In the genomic region with DNA sequence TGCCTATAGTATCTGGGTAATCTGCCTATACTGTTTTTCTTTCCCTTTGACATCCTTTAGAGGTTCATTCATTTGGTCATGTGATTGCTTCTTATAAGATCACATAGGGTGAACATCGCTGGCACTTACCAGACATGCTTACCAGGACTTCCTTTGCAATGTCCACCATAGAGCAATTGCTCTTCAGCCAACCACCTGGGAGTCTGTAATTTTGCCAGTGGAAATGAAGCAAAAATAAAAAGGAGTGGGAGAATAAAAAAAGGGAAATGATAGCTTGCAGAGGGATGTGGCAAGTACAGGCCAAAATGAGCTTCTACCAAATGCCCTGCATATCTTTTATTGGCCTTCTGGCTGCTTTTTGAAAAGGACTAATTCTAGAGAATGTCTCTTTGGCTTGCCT, we compare ENCODE assay signal across 17 cellular contexts.
A peak's percentile ranks its signal among the peaks of the same experiment; 100 is the strongest.
DNase-seq lines count a peak whose midpoint lies in the region; ATAC-seq and TF ChIP-seq lines count a peak whose summit lies in the region.
"Had no signal": no experiment of that assay in that cellular context is flagged by ENCODE, and none has a peak within 500 bp of the region (broad histone marks: within the 10 kb centered on the region; RNA-seq: fewer than 3 reads in every experiment).

No MANE protein-coding gene starts in this region.

- H3K27ac ChIP-seq in H9 (ENCODE audit: insufficient read length, low read depth, low read length) = no peak overlapping the region
- H3K27ac ChIP-seq in mesendoderm (ENCODE audit: low read depth, low read length) = no peak overlapping the region
- H3K27ac ChIP-seq: C4-2B had no signal

- H3K4ac ChIP-seq in H9 (ENCODE audit: low read depth, low read length) (no peak overlapping the region), mesendoderm (ENCODE audit: low read depth, low read length) (no peak overlapping the region)

- TF ChIP-seq CTCF in H9 (conservative IDR thresholded peaks at IDR 0.05) (no peak), brain (conservative IDR thresholded peaks at IDR 0.05) (no peak)

- no peaks in the 10 kb centered on the region for H3K79me2 ChIP-seq in H9 (ENCODE audit: insufficient read depth, low read length)
- H3K79me2 ChIP-seq in mesendoderm (ENCODE audit: control insufficient read depth, insufficient read depth, low read length) = no peaks in the 10 kb centered on the region

- H3K18ac ChIP-seq in H9 (ENCODE audit: insufficient read length, low read depth, low read length) (no peak overlapping the region), mesendoderm (ENCODE audit: low read length) (no peak overlapping the region)

- H4K5ac ChIP-seq in H9 (ENCODE audit: insufficient read length, low read depth, low read length) (no peak overlapping the region), mesendoderm (ENCODE audit: low read length) (no peak overlapping the region)

- H3K27me3 Mint-ChIP-seq in H9 (ENCODE audit: low read depth) (no peaks in the 10 kb centered on the region), brain (peaks cover 4% of the 10 kb centered on the region)
- H3K27me3 Mint-ChIP-seq: CD4-positive, alpha-beta T cell; IgD-negative memory B cell had no signal

- H3K23me2 ChIP-seq in H9 (ENCODE audit: insufficient read length, low read depth, low read length, poor library complexity, severe bottlenecking) = no peaks in the 10 kb centered on the region

- no peak overlapping the region for H2AFZ ChIP-seq in H9 (ENCODE audit: low read length)

- H3K9ac ChIP-seq in H9 (ENCODE audit: extremely low read depth, insufficient read length, low read length) (no peak overlapping the region), mesendoderm (ENCODE audit: low read length) (no peak overlapping the region)

- peak overlapping the region; percentile 17 for H3T11ph ChIP-seq in H9 (ENCODE audit: low read length)

- no peak overlapping the region for H2BK20ac ChIP-seq in H9 (ENCODE audit: low read depth, low read length, poor library complexity, severe bottlenecking)

- ATAC-seq in HG03025 (IDR thresholded peaks at IDR 0.05; ENCODE audit: low FRiP score, unreplicated experiment) (no peak), GM18517 (IDR thresholded peaks at IDR 0.05; ENCODE audit: unreplicated experiment) (no peak), GM21619 (IDR thresholded peaks at IDR 0.05; ENCODE audit: unreplicated experiment) (no peak)
- ATAC-seq: HepG2 had no signal

- no peaks in the 10 kb centered on the region for H3K27me3 ChIP-seq in H9 (ENCODE audit: insufficient read depth, low read length)
- no peaks in the 10 kb centered on the region for H3K27me3 ChIP-seq in mesendoderm (ENCODE audit: insufficient read depth, low read length, poor library complexity)

- no peaks in the 10 kb centered on the region for H3K36me3 ChIP-seq in mesendoderm (ENCODE audit: control insufficient read depth, insufficient read depth, low read length)

- no peak overlapping the region for H3K27ac Mint-ChIP-seq in H9
- peak overlapping the region in 4 of 5 experiments; percentile 14 to 74 (median 46) for H3K27ac Mint-ChIP-seq in brain
- H3K27ac Mint-ChIP-seq: CD4-positive, alpha-beta T cell; IgD-negative memory B cell had no signal

- H3K36me3 Mint-ChIP-seq in H9 (ENCODE audit: insufficient read depth in 1 of 3, low read depth in 3 of 3) (no peaks in the 10 kb centered on the region), brain (no peaks in the 10 kb centered on the region)
- H3K36me3 Mint-ChIP-seq: IgD-negative memory B cell had no signal

- H3K56ac ChIP-seq in H9 (ENCODE audit: insufficient read length, low read depth, low read length) = no peak overlapping the region
- H3K56ac ChIP-seq in mesendoderm (ENCODE audit: low read length) = no peak overlapping the region

- H3K79me1 ChIP-seq in H9 (ENCODE audit: insufficient read depth, low read depth, low read length, poor library complexity, severe bottlenecking) = no peaks in the 10 kb centered on the region
- H3K79me1 ChIP-seq in mesendoderm (ENCODE audit: low read length) = no peaks in the 10 kb centered on the region

- H3K23ac ChIP-seq in H9 (ENCODE audit: insufficient read length, low read depth, low read length) (no peak overlapping the region), mesendoderm (ENCODE audit: low read length) (no peak overlapping the region)

- WGBS in H9 (ENCODE audit: extremely low coverage, insufficient read length, low lambda C conversion rate) = no CpG with 5 or more reads among the region's 1 CpG
- WGBS in mesendoderm (ENCODE audit: extremely low coverage, insufficient coverage, low lambda C conversion rate) = no CpG with 5 or more reads among the region's 1 CpG

- no peak overlapping the region for H2BK120ac ChIP-seq in H9 (ENCODE audit: low read depth, low read length, poor library complexity, severe bottlenecking)
- H2BK120ac ChIP-seq in mesendoderm (ENCODE audit: low read depth, low read length) = no peak overlapping the region

- H3K4me1 ChIP-seq in H9 (ENCODE audit: insufficient read depth, low read length) (no peaks in the 10 kb centered on the region), mesendoderm (ENCODE audit: control insufficient read depth, low read depth, low read length) (no peaks in the 10 kb centered on the region)

- no peak overlapping the region for H3K4me3 Mint-ChIP-seq in H9
- peak overlapping the region in 1 of 5 experiments; percentile 41 for H3K4me3 Mint-ChIP-seq in brain
- H3K4me3 Mint-ChIP-seq: CD4-positive, alpha-beta T cell; IgD-negative memory B cell had no signal

- H3K9me3 ChIP-seq in H9 (ENCODE audit: control insufficient read depth, low read depth, low read length) = no peaks in the 10 kb centered on the region

- H2AK5ac ChIP-seq in H9 (ENCODE audit: insufficient read length, low read length) = no peak overlapping the region
- no peak overlapping the region for H2AK5ac ChIP-seq in mesendoderm (ENCODE audit: low read length)

- no peak overlapping the region for H3K4me2 ChIP-seq in H9 (ENCODE audit: insufficient read depth, insufficient read length, low read length)
- no peak overlapping the region for H3K4me2 ChIP-seq in mesendoderm (ENCODE audit: low read length)

- H4K91ac ChIP-seq in H9 (ENCODE audit: insufficient read length, low read depth, low read length) = no peak overlapping the region

- H3K14ac ChIP-seq in H9 (ENCODE audit: insufficient read depth, low read length) = no peak overlapping the region

- DNase-seq in H9 (no peak), mesendoderm (no peak), NCI-H82 treated with DMSO at 0.1 percent for 48 hours (lab: John Stamatoyannopoulos, UW; ENCODE audit: unreplicated experiment) (no peak)
- DNase-seq: AML-193; CD4-positive, alpha-beta T cell; DMS153; DMS79; GF-D8; HCEC 1CT; KG1 had no signal

- H2BK15ac ChIP-seq in H9 (ENCODE audit: low read depth, low read length) (no peak overlapping the region), mesendoderm (replicated peaks; ENCODE audit: low read depth) (peak overlapping the region; percentile 1)

- H4K8ac ChIP-seq in H9 (replicated peaks; ENCODE audit: insufficient read length, low read depth, low read length) = no peak overlapping the region
- H4K8ac ChIP-seq in mesendoderm (ENCODE audit: low read depth, low read length) = no peak overlapping the region

- H2BK5ac ChIP-seq in H9 (ENCODE audit: insufficient read length, low read length) = no peak overlapping the region
- no peak overlapping the region for H2BK5ac ChIP-seq in mesendoderm (ENCODE audit: low read length)

- peaks cover 0 to 7% of the 10 kb centered on the region in 2 experiments; a peak in 2 of 4 replicates for H3K4me1 Mint-ChIP-seq in H9
- H3K4me1 Mint-ChIP-seq in brain = peaks cover 22% of the 10 kb centered on the region
- H3K4me1 Mint-ChIP-seq: IgD-negative memory B cell had no signal

- no peak overlapping the region for H2BK12ac ChIP-seq in H9 (ENCODE audit: insufficient read length, low read depth, low read length)

- no peaks in the 10 kb centered on the region for H4K20me1 ChIP-seq in H9 (ENCODE audit: control insufficient read depth, insufficient read depth, insufficient read length)

- no peaks in the 10 kb centered on the region for H3K9me3 Mint-ChIP-seq in H9
- no peaks in the 10 kb centered on the region for H3K9me3 Mint-ChIP-seq in brain

- H3K4me3 ChIP-seq in mesendoderm (ENCODE audit: low read length) = no peak overlapping the region

Comparison
In these comparisons a context has a peak if more than half of its experiments do, and no peak if none do; other contexts are left out.
1. H3K27ac Mint-ChIP-seq: peak in brain (4 of 5); none in H9 (0 of 3).